Comparison of ENCODE assay signal across 8 cellular contexts in genomic region chr12:100141666-100141997, GRCh38. TPM values are rescaled to one million over a fixed set of nuclear protein-coding genes. Genes with fewer than 3 reads are reported as not detected.
DNase-seq lines count a peak whose midpoint lies in the region; ATAC-seq and TF ChIP-seq lines count a peak whose summit lies in the region.

No MANE protein-coding gene starts in this region.

- H3K27ac Mint-ChIP-seq in dendritic cell treated with granulocyte-macrophage colony-stimulating factor and Interleukin-4, amounts not matched to agents 40 ng/mL and 50 ng/mL, for 4 days: peak overlapping the region; percentile 98
- peak overlapping the region; percentile 91 for H3K27ac Mint-ChIP-seq in memory B cell

- ATAC-seq in GM19035 (IDR thresholded peaks at IDR 0.05; ENCODE audit: unreplicated experiment) (peak; percentile 26), HG03378 (IDR thresholded peaks at IDR 0.05; ENCODE audit: unreplicated experiment) (peak; percentile 48), SK-N-SH treated with all-trans-retinoic acid at 6 μM for 48 hours (peak; percentile 70), memory B cell (ENCODE audit: low read depth) (no peak)

- H3K36me3 Mint-ChIP-seq in dendritic cell treated with granulocyte-macrophage colony-stimulating factor and Interleukin-4, amounts not matched to agents 40 ng/mL and 50 ng/mL, for 4 days (ENCODE audit: low read depth): peaks cover 19% of the 10 kb centered on the region
- no peaks in the 10 kb centered on the region for H3K36me3 Mint-ChIP-seq in memory B cell

- H3K9me3 Mint-ChIP-seq in dendritic cell treated with granulocyte-macrophage colony-stimulating factor and Interleukin-4, amounts not matched to agents 40 ng/mL and 50 ng/mL, for 4 days: peaks cover 10% of the 10 kb centered on the region
- H3K9me3 Mint-ChIP-seq in memory B cell: no peaks in the 10 kb centered on the region

- intact Hi-C loops in dendritic cell treated with granulocyte-macrophage colony-stimulating factor and Interleukin-4, amounts not matched to agents 40 ng/mL and 50 ng/mL, for 4 days (cut with micrococcal nuclease): loop anchor here (5.0 to 10.0 kb wide), 2 partner anchors 61 to 433 kb away; partner anchors contain the start of genes ACTR6 and GAS2L3

- peak overlapping the region; percentile 90 for H3K27ac ChIP-seq in temporal lobe (ENCODE audit: low read depth, low read length)

- DNase-seq in Ammon's horn (ENCODE audit: low spot score) (peak; percentile 49), memory B cell (ENCODE audit: low spot score in 2 of 2) (no peak), NCI-H524 treated with DMSO at 0.1 percent for 48 hours (lab: John Stamatoyannopoulos, UW) (no peak)

- peak overlapping the region; percentile 99 for H3K4me3 Mint-ChIP-seq in dendritic cell treated with granulocyte-macrophage colony-stimulating factor and Interleukin-4, amounts not matched to agents 40 ng/mL and 50 ng/mL, for 4 days
- H3K4me3 Mint-ChIP-seq in memory B cell: peak overlapping the region; percentile 88

- H3K27me3 Mint-ChIP-seq in dendritic cell treated with granulocyte-macrophage colony-stimulating factor and Interleukin-4, amounts not matched to agents 40 ng/mL and 50 ng/mL, for 4 days: no peaks in the 10 kb centered on the region
- no peaks in the 10 kb centered on the region for H3K27me3 Mint-ChIP-seq in memory B cell

- H3K4me1 Mint-ChIP-seq in dendritic cell treated with granulocyte-macrophage colony-stimulating factor and Interleukin-4, amounts not matched to agents 40 ng/mL and 50 ng/mL, for 4 days (ENCODE audit: low read depth): peaks cover 51% of the 10 kb centered on the region
- peaks cover 35% of the 10 kb centered on the region for H3K4me1 Mint-ChIP-seq in memory B cell

TF ChIP-seq in SK-N-SH treated with all-trans-retinoic acid at 6 μM for 48 hours, 23 proteins besides CTCF, POLR2A, EP300 and RAD21:
- TF ChIP-seq ESRRG (CRISPR knock-in tag; IDR thresholded peaks at IDR 0.05) (no peak), PPARA (CRISPR knock-in tag; IDR thresholded peaks at IDR 0.05; ENCODE audit: borderline replicate concordance) (no peak), ZNF70 (CRISPR knock-in tag; IDR thresholded peaks at IDR 0.05) (no peak), ZC3H10 (CRISPR knock-in tag; IDR thresholded peaks at IDR 0.05) (no peak)

RNA-seq across cellular contexts. Expression of gene BLTP3B, which starts 1.0 kb away (rescaled TPM):
- total RNA-seq in temporal lobe: 99.6 TPM

RNA-seq across cellular contexts. Expression of gene ACTR6, which starts 59.0 kb away (rescaled TPM):
- 41.3 TPM for total RNA-seq in temporal lobe
